In the genomic region with DNA sequence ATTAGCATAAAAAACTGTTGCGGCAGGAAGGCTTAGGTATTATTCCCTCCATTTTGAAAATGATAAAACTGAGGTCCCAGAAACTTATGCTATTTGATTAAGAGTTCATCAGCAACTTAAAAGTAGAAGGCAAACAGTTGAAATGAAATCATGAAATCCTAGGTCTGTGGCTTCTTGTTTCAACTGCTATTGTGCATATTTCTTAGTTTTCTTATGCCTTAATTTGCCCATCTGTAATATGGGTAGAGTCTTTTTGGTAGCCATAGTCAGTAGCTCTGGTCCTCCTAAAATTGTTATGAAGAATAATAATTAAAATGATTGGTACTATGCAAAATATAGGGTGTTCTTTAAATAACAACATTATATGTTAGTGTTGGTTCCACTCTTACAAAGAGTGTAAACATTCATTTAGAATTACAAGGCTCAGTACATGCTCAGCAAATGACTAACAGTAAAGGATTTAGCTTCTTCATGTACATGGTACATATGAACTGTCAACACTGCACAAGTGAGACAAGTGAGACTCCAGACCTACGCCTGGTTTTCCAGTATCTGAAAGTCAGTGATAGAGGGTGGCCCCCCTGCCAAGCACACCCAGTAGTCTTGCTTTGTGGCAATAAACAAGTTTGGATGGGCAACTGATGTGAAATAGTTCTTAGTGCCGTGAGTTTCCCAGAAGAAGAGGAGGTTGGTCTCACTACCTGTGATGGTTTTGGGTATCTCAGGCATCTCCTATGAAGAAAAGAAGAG, we compare ENCODE assay signal across 1 cellular context.
TF ChIP-seq lines count a peak whose summit lies in the region.

No MANE protein-coding gene starts in this region.

TF ChIP-seq in HepG2, 621 proteins besides CTCF, POLR2A, EP300 and RAD21:
- TF ChIP-seq ZNF629 (CRISPR knock-in tag; conservative IDR thresholded peaks at IDR 0.05): peak; percentile 73
- TF ChIP-seq ZNF615 (CRISPR knock-in tag; IDR thresholded peaks at IDR 0.05; ENCODE audit: borderline replicate concordance): no peak
TF ChIP-seq in HepG2: peak in this region for 1.
